In the genomic region with DNA sequence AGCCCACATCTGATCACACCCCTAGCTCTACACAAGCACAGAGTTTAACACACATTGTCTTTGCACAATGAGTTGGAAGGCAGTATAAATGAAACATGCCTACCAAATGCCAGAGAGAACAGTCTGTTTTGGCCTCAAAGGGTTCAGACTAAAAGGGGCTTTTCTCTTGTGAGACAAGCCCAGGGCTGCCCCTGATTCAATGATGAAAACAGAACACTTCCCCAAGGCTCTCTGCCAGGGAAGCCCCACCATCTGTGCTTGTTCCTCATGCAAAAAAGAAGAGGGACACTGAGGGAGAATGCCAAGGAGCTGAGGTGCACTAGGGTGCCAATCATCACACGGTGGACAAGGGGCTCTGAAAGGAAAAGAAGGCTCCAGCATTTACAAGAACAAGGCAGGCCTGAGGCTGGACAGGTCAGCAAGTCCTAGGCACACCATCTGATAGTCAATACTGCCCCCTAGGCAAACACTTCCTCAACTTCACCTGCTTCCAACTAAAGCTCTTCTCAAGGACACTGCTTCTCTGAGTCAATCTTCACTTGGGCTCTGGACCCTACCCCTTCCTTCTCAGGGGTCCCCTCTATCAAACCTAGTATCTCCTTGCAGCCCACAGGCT, we compare ENCODE assay signal across 8 cellular contexts. TPM values are rescaled to one million over a fixed set of nuclear protein-coding genes. Genes with fewer than 3 reads are reported as not detected.
DNase-seq lines count a peak whose midpoint lies in the region; ATAC-seq and TF ChIP-seq lines count a peak whose summit lies in the region.

No MANE protein-coding gene starts in this region.

- H3K4me1 ChIP-seq in HCT116 (ENCODE audit: control insufficient read depth in 1 of 2, insufficient read depth in 2 of 2, low read length in 2 of 2) (no peaks in the 10 kb centered on the region), suprapubic skin (no peaks in the 10 kb centered on the region)

- no TSS peak for BruUV-seq in HCT116 (replicated peaks; lab: Mats Ljungman, UMichigan)

- intact Hi-C loops in HCT116 (cut with micrococcal nuclease) (loop anchor here (1.0 to 5.0 kb wide), 3 partner anchors 58 to 224 kb away; no protein-coding TSS in a partner anchor), left ventricle myocardium superior (cut with micrococcal nuclease) (no loop called here), posterior cingulate gyrus (cut with DNase I) (no loop called here)

- no peaks in the 10 kb centered on the region for H4K20me1 ChIP-seq in HCT116 (ENCODE audit: insufficient read depth)

- H3K27me3 ChIP-seq in HCT116 (ENCODE audit: insufficient read depth, low read length) (no peaks in the 10 kb centered on the region), suprapubic skin (no peaks in the 10 kb centered on the region)

- H3K79me2 ChIP-seq in HCT116 (ENCODE audit: insufficient read depth, low read length) = no peaks in the 10 kb centered on the region

- no peaks in the 10 kb centered on the region for H3K9me2 ChIP-seq in HCT116 (ENCODE audit: insufficient read depth)

- H3K27ac ChIP-seq in HCT116 (ENCODE audit: low read depth, low read length) = no peak overlapping the region
- H3K27ac ChIP-seq in suprapubic skin = no peak overlapping the region

- TF ChIP-seq POLR2A in HCT116 (IDR thresholded peaks at IDR 0.05; ENCODE audit: borderline replicate concordance, extremely low read depth, insufficient read depth, insufficient read length) (no peak), suprapubic skin (IDR thresholded peaks at IDR 0.05) (no peak)

- TF ChIP-seq EP300 in suprapubic skin (IDR thresholded peaks at IDR 0.05) = no peak

- no peak overlapping the region for H3K4me2 ChIP-seq in HCT116 (ENCODE audit: low read length)

- no peak overlapping the region for H2AFZ ChIP-seq in HCT116 (ENCODE audit: low read depth, low read length, poor library complexity, severe bottlenecking)

- RAD21 ChIA-PET in HCT116 (lab: Charles Lee; ENCODE audit: low non-redundant PET in 1 of 2, low total read pairs in 2 of 2, uncharacterized antibody in 2 of 2, unreplicated experiment in 2 of 2) = no interaction called here

- H3K36me3 ChIP-seq in HCT116 (ENCODE audit: control insufficient read depth in 1 of 2, insufficient read depth in 2 of 2, low read length in 2 of 2) = peaks cover 0 to 3% of the 10 kb centered on the region in 2 experiments; a peak in 1 of 4 replicates
- peaks cover 85% of the 10 kb centered on the region for H3K36me3 ChIP-seq in suprapubic skin

- TF ChIP-seq RAD21 in HCT116 (IDR thresholded peaks at IDR 0.05; ENCODE audit: low read depth) = peak; percentile 67

- no peak overlapping the region for H3K9ac ChIP-seq in HCT116 (ENCODE audit: low read length)

- CTCF ChIA-PET in HCT116 (lab: Charles Lee) = interaction anchor here (0.6 to 1.7 kb wide), 11 partner anchors 10 to 229 kb away, joined by 3 to 6 read pairs (median 5); no protein-coding TSS in a partner anchor

- TF ChIP-seq CTCF in HCT116 (IDR thresholded peaks at IDR 0.05 in 2 of 3, conservative IDR thresholded peaks at IDR 0.05 in 1 of 3; ENCODE audit: borderline replicate concordance in 1 of 3, insufficient read depth in 1 of 3, low read depth in 2 of 3, low read length in 2 of 3) (peak; percentile 48 to 65 (median 51)), suprapubic skin (IDR thresholded peaks at IDR 0.05) (no peak)

- H3K4me3 ChIP-seq in HCT116 (replicated peaks in 1 of 2; ENCODE audit: low read depth in 1 of 2, low read length in 2 of 2) = no peak overlapping the region
- H3K4me3 ChIP-seq in suprapubic skin = no peak overlapping the region

- 50% methylated on average over 1 of the region's 1 CpG for WGBS in suprapubic skin

- DNase-seq in AML-193 (lab: John Stamatoyannopoulos, UW) (peak; percentile 53 to 55), HCT116 (ENCODE audit: low read depth, low spot score) (peak; percentile 35), RPMI7951 (ENCODE audit: low read depth) (peak; percentile 16), left ventricle myocardium superior (no peak), posterior cingulate gyrus (no peak), suprapubic skin (ENCODE audit: low spot score in 2 of 2) (no peak)
- no peak for DNase-seq in activated CD4-positive, alpha-beta T cell treated with anti-CD3 and anti-CD28 coated beads, Interleukin-2, amount 50 U/mL, for 48 hours

- peak; percentile 92 for ATAC-seq in HCT116
- peak; percentile 41 for ATAC-seq in left ventricle myocardium superior
- ATAC-seq in HG03025 (IDR thresholded peaks at IDR 0.05; ENCODE audit: low FRiP score, unreplicated experiment) = no peak

- POLR2A ChIA-PET in HCT116 (lab: Charles Lee) = no interaction called here

- H3K9me3 ChIP-seq in HCT116 (ENCODE audit: control insufficient read depth in 1 of 2, insufficient read depth in 1 of 2, low read depth in 1 of 2, low read length in 2 of 2) (no peaks in the 10 kb centered on the region), suprapubic skin (no peaks in the 10 kb centered on the region)

TF ChIP-seq in HCT116, 20 proteins besides CTCF, POLR2A, EP300 and RAD21:
- TF ChIP-seq TCF7L2 (IDR thresholded peaks at IDR 0.05; ENCODE audit: borderline replicate concordance, extremely low read depth, insufficient read depth, insufficient read length) (no peak), CBX3 (IDR thresholded peaks at IDR 0.05; ENCODE audit: low read depth) (no peak), ELF1 (IDR thresholded peaks at IDR 0.05; ENCODE audit: borderline replicate concordance, low read depth) (no peak), ZFX (IDR thresholded peaks at IDR 0.05) (no peak), EGR1 (IDR thresholded peaks at IDR 0.05; ENCODE audit: low read depth) (no peak), YY1 (IDR thresholded peaks at IDR 0.05; ENCODE audit: extremely low read depth, insufficient replicate concordance, low read depth, low read length) (no peak), POLR2AphosphoS5 (IDR thresholded peaks at IDR 0.05; ENCODE audit: low read depth, low read length) (no peak), EZH2phosphoT487 (IDR thresholded peaks at IDR 0.05; ENCODE audit: borderline replicate concordance) (no peak), CEBPB (IDR thresholded peaks at IDR 0.05; ENCODE audit: low read depth) (no peak), JUND (IDR thresholded peaks at IDR 0.05) (no peak), SIN3A (IDR thresholded peaks at IDR 0.05; ENCODE audit: low read depth) (no peak), ZNF274 (IDR thresholded peaks at IDR 0.05; ENCODE audit: low read depth, low read length) (no peak), SP1 (IDR thresholded peaks at IDR 0.05; ENCODE audit: low read depth) (no peak), SRF (IDR thresholded peaks at IDR 0.05; ENCODE audit: low read depth) (no peak)
- TF ChIP-seq, protein P1, sequence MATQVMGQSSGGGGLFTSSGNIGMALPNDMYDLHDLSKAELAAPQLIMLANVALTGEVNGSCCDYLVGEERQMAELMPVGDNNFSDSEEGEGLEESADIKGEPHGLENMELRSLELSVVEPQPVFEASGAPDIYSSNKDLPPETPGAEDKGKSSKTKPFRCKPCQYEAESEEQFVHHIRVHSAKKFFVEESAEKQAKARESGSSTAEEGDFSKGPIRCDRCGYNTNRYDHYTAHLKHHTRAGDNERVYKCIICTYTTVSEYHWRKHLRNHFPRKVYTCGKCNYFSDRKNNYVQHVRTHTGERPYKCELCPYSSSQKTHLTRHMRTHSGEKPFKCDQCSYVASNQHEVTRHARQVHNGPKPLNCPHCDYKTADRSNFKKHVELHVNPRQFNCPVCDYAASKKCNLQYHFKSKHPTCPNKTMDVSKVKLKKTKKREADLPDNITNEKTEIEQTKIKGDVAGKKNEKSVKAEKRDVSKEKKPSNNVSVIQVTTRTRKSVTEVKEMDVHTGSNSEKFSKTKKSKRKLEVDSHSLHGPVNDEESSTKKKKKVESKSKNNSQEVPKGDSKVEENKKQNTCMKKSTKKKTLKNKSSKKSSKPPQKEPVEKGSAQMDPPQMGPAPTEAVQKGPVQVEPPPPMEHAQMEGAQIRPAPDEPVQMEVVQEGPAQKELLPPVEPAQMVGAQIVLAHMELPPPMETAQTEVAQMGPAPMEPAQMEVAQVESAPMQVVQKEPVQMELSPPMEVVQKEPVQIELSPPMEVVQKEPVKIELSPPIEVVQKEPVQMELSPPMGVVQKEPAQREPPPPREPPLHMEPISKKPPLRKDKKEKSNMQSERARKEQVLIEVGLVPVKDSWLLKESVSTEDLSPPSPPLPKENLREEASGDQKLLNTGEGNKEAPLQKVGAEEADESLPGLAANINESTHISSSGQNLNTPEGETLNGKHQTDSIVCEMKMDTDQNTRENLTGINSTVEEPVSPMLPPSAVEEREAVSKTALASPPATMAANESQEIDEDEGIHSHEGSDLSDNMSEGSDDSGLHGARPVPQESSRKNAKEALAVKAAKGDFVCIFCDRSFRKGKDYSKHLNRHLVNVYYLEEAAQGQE (IDR thresholded peaks at IDR 0.05; ENCODE audit: low read depth) = no peak
- TF ChIP-seq, protein P2, sequence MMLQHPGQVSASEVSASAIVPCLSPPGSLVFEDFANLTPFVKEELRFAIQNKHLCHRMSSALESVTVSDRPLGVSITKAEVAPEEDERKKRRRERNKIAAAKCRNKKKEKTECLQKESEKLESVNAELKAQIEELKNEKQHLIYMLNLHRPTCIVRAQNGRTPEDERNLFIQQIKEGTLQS (IDR thresholded peaks at IDR 0.05) = no peak
- TF ChIP-seq, protein P3, sequence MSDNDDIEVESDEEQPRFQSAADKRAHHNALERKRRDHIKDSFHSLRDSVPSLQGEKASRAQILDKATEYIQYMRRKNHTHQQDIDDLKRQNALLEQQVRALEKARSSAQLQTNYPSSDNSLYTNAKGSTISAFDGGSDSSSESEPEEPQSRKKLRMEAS (IDR thresholded peaks at IDR 0.05) = no peak

RNA-seq across cellular contexts. Expression of a gene that starts 37.5 kb away (rescaled TPM):
- total RNA-seq in HCT116 (2021; ENCODE audit: unreplicated experiment) (22.7 TPM), left ventricle myocardium superior (0.82 TPM), suprapubic skin (10 to 100 TPM in 2 of 4 donors, 1 to 10 TPM in 2; 9.9 to 26.2 (median 15.3) TPM)
- 13.5 and 14.9 TPM in 2 replicates for polyA plus RNA-seq in HCT116 (2012)
- total RNA-seq in RPMI7951 (2014; rRNA removed; shearing (Covaris generic)) = 0.60 and 0.68 TPM in 2 replicates

Comparison
In these comparisons a context has a peak if more than half of its experiments do, and no peak if none do; other contexts are left out.
1. DNase-seq: peak in AML-193 (2 of 2), HCT116 (single experiment) and RPMI7951 (single experiment); none in left ventricle myocardium superior (single experiment), posterior cingulate gyrus (0 of 10), suprapubic skin (0 of 2) and activated CD4-positive, alpha-beta T cell treated with anti-CD3 and anti-CD28 coated beads, Interleukin-2, amount 50 U/mL, for 48 hours (0 of 2).
2. CTCF ChIP-seq: peak in HCT116 (3 of 3); none in suprapubic skin (0 of 2).